8 cellular contexts compared by ENCODE assay signal in the genomic region with DNA sequence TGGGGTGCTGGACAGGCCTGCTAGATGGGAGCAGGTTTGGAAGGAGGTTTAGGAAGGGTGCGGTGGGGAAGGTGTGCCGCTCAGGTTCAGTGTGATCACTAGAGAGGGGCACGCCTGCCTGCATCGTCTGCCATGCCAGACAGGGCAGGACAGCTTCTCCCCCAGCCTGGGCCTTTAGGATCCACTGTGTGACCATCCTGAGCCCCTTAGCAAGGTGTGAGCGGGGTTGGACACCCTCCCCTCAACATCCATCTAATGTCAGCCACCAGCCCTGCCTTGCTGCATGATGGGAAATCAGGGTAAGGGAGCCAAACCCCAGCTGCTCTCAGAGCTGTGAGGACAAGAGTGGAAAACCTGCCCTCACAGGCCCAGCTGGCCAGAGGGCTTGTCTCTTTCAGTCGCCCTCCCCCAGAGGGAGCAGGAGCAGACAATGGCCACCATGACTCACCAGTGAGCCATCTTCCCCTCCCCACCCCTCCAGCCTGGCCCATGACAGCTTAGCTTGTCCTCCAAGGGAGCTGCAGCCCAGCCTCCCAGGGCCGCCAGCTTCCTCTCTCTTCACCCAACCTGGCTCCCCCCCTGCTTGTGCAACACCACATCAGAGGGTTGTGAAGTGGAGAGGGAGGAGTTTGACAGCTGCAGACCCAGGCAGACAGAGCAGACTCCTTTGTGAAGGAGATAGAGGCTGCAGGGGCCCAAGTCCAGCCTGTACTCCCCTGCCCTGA. TPM values are rescaled to one million over a fixed set of nuclear protein-coding genes. Genes with fewer than 3 reads are reported as not detected.
DNase-seq lines count a peak whose midpoint lies in the region; ATAC-seq and TF ChIP-seq lines count a peak whose summit lies in the region.

No MANE protein-coding gene starts in this region.

- no peak overlapping the region for H3K4me3 ChIP-seq in RWPE2 (ENCODE audit: severe bottlenecking)

- peak overlapping the region; percentile 97 for H3K27ac Mint-ChIP-seq in CD4-positive, alpha-beta T cell
- peak overlapping the region; percentile 69 for H3K27ac Mint-ChIP-seq in neural crest cell (ENCODE audit: unreplicated experiment)

- peak; percentile 27 for TF ChIP-seq RAD21 in Ishikawa (IDR thresholded peaks at IDR 0.05; ENCODE audit: low read depth)

- intact Hi-C loops in CD4-positive, alpha-beta T cell (cut with DNase I, micrococcal nuclease), result loop anchor here (1.0 to 5.0 kb wide), 5 partner anchors 9 to 348 kb away; a partner anchor contains a TSS

- H3K27me3 Mint-ChIP-seq in CD4-positive, alpha-beta T cell, result no peaks in the 10 kb centered on the region
- H3K27me3 Mint-ChIP-seq in neural crest cell (ENCODE audit: low read depth), result no peaks in the 10 kb centered on the region

- H3K4me3 Mint-ChIP-seq in CD4-positive, alpha-beta T cell, result peak overlapping the region; percentile 82
- H3K4me3 Mint-ChIP-seq in neural crest cell, result peak overlapping the region; percentile 17

- CTCF ChIA-PET in CD4-positive, alpha-beta T cell (lab: Charles Lee), result interaction anchor here (0.8 to 9.9 kb wide), 7 partner anchors 10 to 70 kb away, joined by 3 to 139 read pairs (median 6); no protein-coding TSS in a partner anchor

- peak; percentile 66 for ATAC-seq in CD4-positive, alpha-beta T cell (ENCODE audit: poor library complexity)
- peak; percentile 96 for ATAC-seq in RWPE2 (ENCODE audit: low read depth)
- peak; percentile 76 for ATAC-seq in stimulated activated naive CD8-positive, alpha-beta T cell treated with anti-CD3 and anti-CD28 coated beads, Interleukin-15, Interleukin-2, amounts not matched to agents 100 U/mL and 50 U/mL, for 24 hours
- ATAC-seq in HG03432 (IDR thresholded peaks at IDR 0.05; ENCODE audit: unreplicated experiment), result no peak

- TF ChIP-seq CTCF in CD4-positive, alpha-beta T cell (IDR thresholded peaks at IDR 0.05), result no peak
- no peak for TF ChIP-seq CTCF in RWPE2 (IDR thresholded peaks at IDR 0.05; ENCODE audit: poor library complexity, severe bottlenecking)
- TF ChIP-seq CTCF in neural crest cell (conservative IDR thresholded peaks at IDR 0.05), result no peak

- no peaks in the 10 kb centered on the region for H3K36me3 ChIP-seq in RWPE2 (ENCODE audit: low read depth)

- DNase-seq in CD4-positive, alpha-beta T cell, result peak; percentile 73 to 94 (median 92)
- DNase-seq in RWPE2 (ENCODE audit: low spot score) (peak; percentile 100), activated gamma-delta T cell (lab: John Stamatoyannopoulos, UW) (peak; percentile 62), fibroblast of the conjunctiva (ENCODE audit: low read depth) (peak; percentile 85), neural crest cell (ENCODE audit: low read depth, low spot score) (peak; percentile 55)
- DNase-seq in stimulated activated naive CD8-positive, alpha-beta T cell treated with anti-CD3 and anti-CD28 coated beads, Interleukin-15, Interleukin-2, amounts not matched to agents 100 U/mL and 50 U/mL, for 24 hours, result peak; percentile 86

- H3K27me3 ChIP-seq in CD4-positive, alpha-beta T cell (ENCODE audit: control insufficient read depth, insufficient read depth, low read length), result no peaks in the 10 kb centered on the region
- H3K27me3 ChIP-seq in RWPE2 (ENCODE audit: insufficient read depth, poor library complexity, severe bottlenecking), result no peaks in the 10 kb centered on the region

- peaks cover 23% of the 10 kb centered on the region for H3K4me1 ChIP-seq in RWPE2 (ENCODE audit: insufficient read depth, poor library complexity, severe bottlenecking)

- H3K9me3 ChIP-seq in CD4-positive, alpha-beta T cell (ENCODE audit: control insufficient read depth, low read length), result no peaks in the 10 kb centered on the region
- H3K9me3 ChIP-seq in RWPE2 (ENCODE audit: severe bottlenecking), result no peaks in the 10 kb centered on the region

- H3K9me3 Mint-ChIP-seq in CD4-positive, alpha-beta T cell, result no peaks in the 10 kb centered on the region
- no peaks in the 10 kb centered on the region for H3K9me3 Mint-ChIP-seq in neural crest cell

- H3K27ac ChIP-seq in CD4-positive, alpha-beta T cell (ENCODE audit: low read depth, low read length), result peak overlapping the region; percentile 90
- H3K27ac ChIP-seq in RWPE2 (ENCODE audit: poor library complexity, severe bottlenecking), result peak overlapping the region; percentile 92

- POLR2A ChIA-PET in CD4-positive, alpha-beta T cell (lab: Charles Lee), result interaction anchor here (0.8 to 19.9 kb wide), 12 partner anchors 9 to 464 kb away, joined by 3 to 918 read pairs (median 6); a partner anchor contains a TSS

- H3K36me3 Mint-ChIP-seq in CD4-positive, alpha-beta T cell (ENCODE audit: low read depth), result peaks cover 5% of the 10 kb centered on the region
- H3K36me3 Mint-ChIP-seq in neural crest cell (ENCODE audit: low read depth), result no peaks in the 10 kb centered on the region

- TF ChIP-seq EP300 in Ishikawa (IDR thresholded peaks at IDR 0.05; ENCODE audit: borderline replicate concordance), result peak; percentile 94

- H3K4me1 Mint-ChIP-seq in CD4-positive, alpha-beta T cell (ENCODE audit: low read depth), result peaks cover 81% of the 10 kb centered on the region
- peaks cover 68% of the 10 kb centered on the region for H3K4me1 Mint-ChIP-seq in neural crest cell

TF ChIP-seq in Ishikawa, 13 proteins besides CTCF, POLR2A, EP300 and RAD21:
- peak; percentile 86 for TF ChIP-seq TEAD4 (IDR thresholded peaks at IDR 0.05)
- TF ChIP-seq, protein P1, sequence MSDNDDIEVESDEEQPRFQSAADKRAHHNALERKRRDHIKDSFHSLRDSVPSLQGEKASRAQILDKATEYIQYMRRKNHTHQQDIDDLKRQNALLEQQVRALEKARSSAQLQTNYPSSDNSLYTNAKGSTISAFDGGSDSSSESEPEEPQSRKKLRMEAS (IDR thresholded peaks at IDR 0.05), result peak; percentile 79
- TF ChIP-seq, protein P2, sequence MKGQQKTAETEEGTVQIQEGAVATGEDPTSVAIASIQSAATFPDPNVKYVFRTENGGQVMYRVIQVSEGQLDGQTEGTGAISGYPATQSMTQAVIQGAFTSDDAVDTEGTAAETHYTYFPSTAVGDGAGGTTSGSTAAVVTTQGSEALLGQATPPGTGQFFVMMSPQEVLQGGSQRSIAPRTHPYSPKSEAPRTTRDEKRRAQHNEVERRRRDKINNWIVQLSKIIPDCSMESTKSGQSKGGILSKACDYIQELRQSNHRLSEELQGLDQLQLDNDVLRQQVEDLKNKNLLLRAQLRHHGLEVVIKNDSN (IDR thresholded peaks at IDR 0.05), result no peak
- peak; percentile 42 for TF ChIP-seq NFIC (IDR thresholded peaks at IDR 0.05)
- TF ChIP-seq CEBPB (IDR thresholded peaks at IDR 0.05), result peak; percentile 98
- peak; percentile 55 for TF ChIP-seq FOXM1 (IDR thresholded peaks at IDR 0.05; ENCODE audit: borderline replicate concordance, low read depth)
- no peak for TF ChIP-seq TAF1 (IDR thresholded peaks at IDR 0.05; ENCODE audit: low read depth)
- peak; percentile 95 for TF ChIP-seq TCF12 (IDR thresholded peaks at IDR 0.05; ENCODE audit: low read depth)
- TF ChIP-seq, protein P3, sequence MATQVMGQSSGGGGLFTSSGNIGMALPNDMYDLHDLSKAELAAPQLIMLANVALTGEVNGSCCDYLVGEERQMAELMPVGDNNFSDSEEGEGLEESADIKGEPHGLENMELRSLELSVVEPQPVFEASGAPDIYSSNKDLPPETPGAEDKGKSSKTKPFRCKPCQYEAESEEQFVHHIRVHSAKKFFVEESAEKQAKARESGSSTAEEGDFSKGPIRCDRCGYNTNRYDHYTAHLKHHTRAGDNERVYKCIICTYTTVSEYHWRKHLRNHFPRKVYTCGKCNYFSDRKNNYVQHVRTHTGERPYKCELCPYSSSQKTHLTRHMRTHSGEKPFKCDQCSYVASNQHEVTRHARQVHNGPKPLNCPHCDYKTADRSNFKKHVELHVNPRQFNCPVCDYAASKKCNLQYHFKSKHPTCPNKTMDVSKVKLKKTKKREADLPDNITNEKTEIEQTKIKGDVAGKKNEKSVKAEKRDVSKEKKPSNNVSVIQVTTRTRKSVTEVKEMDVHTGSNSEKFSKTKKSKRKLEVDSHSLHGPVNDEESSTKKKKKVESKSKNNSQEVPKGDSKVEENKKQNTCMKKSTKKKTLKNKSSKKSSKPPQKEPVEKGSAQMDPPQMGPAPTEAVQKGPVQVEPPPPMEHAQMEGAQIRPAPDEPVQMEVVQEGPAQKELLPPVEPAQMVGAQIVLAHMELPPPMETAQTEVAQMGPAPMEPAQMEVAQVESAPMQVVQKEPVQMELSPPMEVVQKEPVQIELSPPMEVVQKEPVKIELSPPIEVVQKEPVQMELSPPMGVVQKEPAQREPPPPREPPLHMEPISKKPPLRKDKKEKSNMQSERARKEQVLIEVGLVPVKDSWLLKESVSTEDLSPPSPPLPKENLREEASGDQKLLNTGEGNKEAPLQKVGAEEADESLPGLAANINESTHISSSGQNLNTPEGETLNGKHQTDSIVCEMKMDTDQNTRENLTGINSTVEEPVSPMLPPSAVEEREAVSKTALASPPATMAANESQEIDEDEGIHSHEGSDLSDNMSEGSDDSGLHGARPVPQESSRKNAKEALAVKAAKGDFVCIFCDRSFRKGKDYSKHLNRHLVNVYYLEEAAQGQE (IDR thresholded peaks at IDR 0.05; ENCODE audit: low read depth), result no peak
- TF ChIP-seq YY1 (IDR thresholded peaks at IDR 0.05; ENCODE audit: low read depth), result peak; percentile 82
- no peak for TF ChIP-seq CREB1 (IDR thresholded peaks at IDR 0.05; ENCODE audit: low read depth)
- 0 out of 2 replicates have a peak, but pooled peaks have one; percentile 45 for TF ChIP-seq ZBTB7A (IDR thresholded peaks at IDR 0.05; ENCODE audit: low read depth)
- TF ChIP-seq EGR1 (IDR thresholded peaks at IDR 0.05), result 0 out of 2 replicates have a peak, but pooled peaks have one; percentile 12

RNA-seq across cellular contexts. Expression of a gene that starts 37.0 kb away (rescaled TPM):
- total RNA-seq in CD4-positive, alpha-beta T cell, result 10 to 100 TPM; 14.9 to 15.3 TPM
- total RNA-seq in neural crest cell, result 14.7 and 15.4 TPM in 2 replicates

RNA-seq across cellular contexts. Expression of a gene that starts 56.8 kb away (rescaled TPM):
- total RNA-seq in CD4-positive, alpha-beta T cell, result 1 to 10 TPM in 1 of 2 experiments, under 1 TPM in 1; 0.74 to 1.1 TPM
- total RNA-seq in neural crest cell, result 14.9 and 16.1 TPM in 2 replicates
